29 cellular contexts compared by ENCODE assay signal in the genomic region with DNA sequence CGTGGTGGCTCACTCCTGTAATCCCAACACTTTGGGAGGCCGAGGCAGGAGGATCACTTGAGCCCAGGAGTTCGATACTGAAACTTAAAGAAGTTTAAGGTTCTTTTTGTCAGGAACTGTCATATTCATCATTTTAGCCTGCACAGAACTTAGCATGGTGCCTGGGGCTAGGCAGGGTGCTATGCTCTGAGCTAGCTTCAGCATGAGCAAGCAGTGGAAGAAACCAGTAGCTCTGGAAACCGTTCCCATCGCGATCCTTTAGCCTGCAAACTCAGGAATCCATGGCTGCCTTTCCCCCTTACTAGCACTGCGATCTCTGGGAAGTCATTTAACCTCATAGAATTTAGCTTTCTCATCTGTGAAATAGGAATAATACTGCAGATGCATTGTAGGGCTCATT.
A peak's percentile ranks its signal among the peaks of the same experiment; 100 is the strongest.
DNase-seq lines count a peak whose midpoint lies in the region; FAIRE-seq lines count a peak whose summit lies in the region.
"Had no signal": no experiment of that assay in that cellular context is flagged by ENCODE, and none has a peak within 500 bp of the region (broad histone marks: within the 10 kb centered on the region; RNA-seq: fewer than 3 reads in every experiment).

No MANE protein-coding gene starts in this region.

- no peak overlapping the region for H2AK5ac ChIP-seq in trophoblast cell (ENCODE audit: low read length)

- no peak overlapping the region for H3K23ac ChIP-seq in trophoblast cell (ENCODE audit: low read length)

- H3K4me3 ChIP-seq in trophoblast cell (ENCODE audit: low read depth, low read length), result no peak overlapping the region
- H3K4me3 ChIP-seq: A549; BLaER1; BLaER1 treated with 17β-estradiol and CSF1 and Interleukin-3, amounts not matched to agents 10 nM and 100 nM had no signal

- WGBS in trophoblast cell (ENCODE audit: extremely low coverage, insufficient coverage, insufficient read length), result no CpG with 5 or more reads among the region's 7 CpGs

- H2BK5ac ChIP-seq in trophoblast cell (ENCODE audit: low read depth, low read length, poor library complexity), result no peak overlapping the region

- H3K27me3 ChIP-seq in trophoblast cell (ENCODE audit: insufficient read depth, low read length), result no peaks in the 10 kb centered on the region
- H3K27me3 ChIP-seq: BE2C; BLaER1; BLaER1 treated with 17β-estradiol and CSF1 and Interleukin-3, amounts not matched to agents 10 nM and 100 nM had no signal

- H3K27ac ChIP-seq in trophoblast cell (ENCODE audit: low read depth, low read length), result no peak overlapping the region
- H3K27ac ChIP-seq: 22Rv1; A549; BLaER1; BLaER1 treated with 17β-estradiol and CSF1 and Interleukin-3, amounts not matched to agents 10 nM and 100 nM; C4-2B had no signal

- H3K18ac ChIP-seq in trophoblast cell (ENCODE audit: low read length), result no peak overlapping the region

- no peak overlapping the region for H2AFZ ChIP-seq in trophoblast cell (ENCODE audit: insufficient read depth, low read length, poor library complexity)

- H3K9ac ChIP-seq in trophoblast cell (ENCODE audit: low read length), result no peak overlapping the region
- H3K9ac ChIP-seq: BLaER1; BLaER1 treated with 17β-estradiol and CSF1 and Interleukin-3, amounts not matched to agents 10 nM and 100 nM had no signal

- no peak overlapping the region for H2BK120ac ChIP-seq in trophoblast cell (ENCODE audit: insufficient read depth, low read length, poor library complexity)

- H4K8ac ChIP-seq in trophoblast cell (ENCODE audit: low read depth, low read length), result no peak overlapping the region

- peaks cover 0 to 3% of the 10 kb centered on the region in 2 experiments for H3K4me1 ChIP-seq in trophoblast cell (ENCODE audit: control insufficient read depth in 1 of 2, insufficient read depth in 2 of 2, low read length in 2 of 2)
- H3K4me1 ChIP-seq: A549, BE2C, Caco-2 had no signal

- no peaks in the 10 kb centered on the region for H3K36me3 ChIP-seq in trophoblast cell (ENCODE audit: control insufficient read depth in 1 of 2, insufficient read depth in 2 of 2, low read length in 2 of 2)
- H3K36me3 ChIP-seq: BE2C; BLaER1; BLaER1 treated with 17β-estradiol and CSF1 and Interleukin-3, amounts not matched to agents 10 nM and 100 nM had no signal

- FAIRE-seq in GM19239 (lab: Jason Lieb, UNC), result no peak
- FAIRE-seq: A204.1, A549, D721Med had no signal

- H3K79me2 ChIP-seq in trophoblast cell (ENCODE audit: control insufficient read depth, insufficient read depth, low read length, poor library complexity), result no peaks in the 10 kb centered on the region

- H3K79me1 ChIP-seq in trophoblast cell (ENCODE audit: low read length), result no peaks in the 10 kb centered on the region

- no peak overlapping the region for H3K4me2 ChIP-seq in trophoblast cell (ENCODE audit: low read length)
- H3K4me2 ChIP-seq: A549; BLaER1; BLaER1 treated with 17β-estradiol and CSF1 and Interleukin-3, amounts not matched to agents 10 nM and 100 nM had no signal

- H3K9me3 ChIP-seq in trophoblast cell (ENCODE audit: insufficient read depth, low read depth, low read length), result peaks cover 6% of the 10 kb centered on the region
- H3K9me3 ChIP-seq: A549, BE2C, Caco-2 had no signal

- H4K91ac ChIP-seq in trophoblast cell (ENCODE audit: low read depth, low read length), result no peak overlapping the region

- DNase-seq in trophoblast cell, result peak; percentile 79 to 84
- no peak for DNase-seq in GM19239 (ENCODE audit: insufficient read length, low spot score)
- DNase-seq: 8988T; ACHN; AML-193; BE2C; C1 segment of cervical spinal cord; Caco-2; Calu3; CD4-positive, alpha-beta memory T cell; CD4-positive, alpha-beta T cell; CD4-positive, CD25-positive, alpha-beta regulatory T cell; CD8-positive, alpha-beta memory T cell; CD8-positive, alpha-beta T cell; COR-L47; DMS 273 treated with DMSO at 0.1 percent for 48 hours; DMS153; DMS53; DMS79; DMS79 treated with DMSO at 0.1 percent for 48 hours; DND-41; EL had no signal

- H3K14ac ChIP-seq in trophoblast cell (ENCODE audit: low read length), result no peak overlapping the region

- no peak overlapping the region for H4K12ac ChIP-seq in trophoblast cell (ENCODE audit: low read depth, low read length)

- no peak overlapping the region for H2BK12ac ChIP-seq in trophoblast cell (ENCODE audit: low read length)

- H3K4ac ChIP-seq in trophoblast cell (ENCODE audit: low read depth, low read length), result no peak overlapping the region
